In genomic region chr19:4830768-4831265, GRCh38 we compare ENCODE assay signal across 9 cellular contexts. TPM values are rescaled to one million over a fixed set of nuclear protein-coding genes. Genes with fewer than 3 reads are reported as not detected.
DNase-seq lines count a peak whose midpoint lies in the region; ATAC-seq and TF ChIP-seq lines count a peak whose summit lies in the region.
"Had no signal": no experiment of that assay in that cellular context is flagged by ENCODE, and none has a peak within 500 bp of the region (broad histone marks: within the 10 kb centered on the region; RNA-seq: fewer than 3 reads in every experiment).

No MANE protein-coding gene starts in this region.

- peak overlapping the region; percentile 97 for H3K4me3 Mint-ChIP-seq in T-helper 1 cell treated with Interleukin-12 subunit alpha and Interleukin-12 subunit beta and Interleukin-4 antibody, amounts not matched to agents 30 μg/mL and 1 μg/mL, for 36 hours

- no peak for TF ChIP-seq CTCF in thoracic aorta (IDR thresholded peaks at IDR 0.05)

- H3K4me1 Mint-ChIP-seq in T-helper 1 cell treated with Interleukin-12 subunit alpha and Interleukin-12 subunit beta and Interleukin-4 antibody, amounts not matched to agents 30 μg/mL and 1 μg/mL, for 36 hours (ENCODE audit: low read depth): peaks cover 19% of the 10 kb centered on the region

- peak overlapping the region; percentile 76 for H3K27ac ChIP-seq in angular gyrus (ENCODE audit: low read depth, low read length)
- peak overlapping the region; percentile 91 to 94 for H3K27ac ChIP-seq in thoracic aorta

- H3K9me3 Mint-ChIP-seq in T-helper 1 cell treated with Interleukin-12 subunit alpha and Interleukin-12 subunit beta and Interleukin-4 antibody, amounts not matched to agents 30 μg/mL and 1 μg/mL, for 36 hours: no peaks in the 10 kb centered on the region

- intact Hi-C loops in left colon (cut with DNase I, micrococcal nuclease): no loop called here

- peak overlapping the region; percentile 93 for H3K4me3 ChIP-seq in thoracic aorta

- no peaks in the 10 kb centered on the region for H3K27me3 ChIP-seq in thoracic aorta (replicated peaks; ENCODE audit: insufficient read depth)

- peaks cover 16 to 18% of the 10 kb centered on the region in 2 donors for H3K4me1 ChIP-seq in thoracic aorta (ENCODE audit: control insufficient read depth in 1 of 2, low read depth in 2 of 2)

- peak; percentile 27 for ATAC-seq in left colon
- ATAC-seq in thoracic aorta (ENCODE audit: insufficient number of reproducible peaks, low FRiP score, low read depth): no peak
- ATAC-seq in GM18517 (IDR thresholded peaks at IDR 0.05; ENCODE audit: unreplicated experiment): no peak
- no peak for ATAC-seq in HG02870 (IDR thresholded peaks at IDR 0.05; ENCODE audit: unreplicated experiment)

- H3K27ac Mint-ChIP-seq in T-helper 1 cell treated with Interleukin-12 subunit alpha and Interleukin-12 subunit beta and Interleukin-4 antibody, amounts not matched to agents 30 μg/mL and 1 μg/mL, for 36 hours: peak overlapping the region; percentile 96

- DNase-seq in T-helper 1 cell (no peak), left colon (no peak), thoracic aorta (ENCODE audit: low spot score) (no peak), DMS79 treated with DMSO at 0.1 percent for 48 hours (lab: John Stamatoyannopoulos, UW) (no peak)
- DNase-seq: 8988T had no signal

- H3K9me3 ChIP-seq in thoracic aorta: no peaks in the 10 kb centered on the region

- no peaks in the 10 kb centered on the region for H3K27me3 Mint-ChIP-seq in T-helper 1 cell treated with Interleukin-12 subunit alpha and Interleukin-12 subunit beta and Interleukin-4 antibody, amounts not matched to agents 30 μg/mL and 1 μg/mL, for 36 hours (ENCODE audit: low read depth)

- H3K36me3 Mint-ChIP-seq in T-helper 1 cell treated with Interleukin-12 subunit alpha and Interleukin-12 subunit beta and Interleukin-4 antibody, amounts not matched to agents 30 μg/mL and 1 μg/mL, for 36 hours (ENCODE audit: low read depth): peaks cover 4% of the 10 kb centered on the region

- H3K36me3 ChIP-seq in thoracic aorta: no peaks in the 10 kb centered on the region

RNA-seq across cellular contexts. Expression of gene TICAM1, which starts 0.7 kb away (rescaled TPM):
- total RNA-seq in left colon: 10 to 100 TPM; 22.4 to 40.5 TPM
- total RNA-seq in thoracic aorta: 10 to 100 TPM; 10.0 to 14.0 TPM

RNA-seq across cellular contexts. Expression of gene PLIN3, which starts 36.6 kb away (rescaled TPM):
- total RNA-seq in left colon (100 to 1,000 TPM; 121 to 152 TPM), thoracic aorta (10 to 100 TPM; 41.7 to 51.6 TPM)

RNA-seq across cellular contexts. Expression of gene FEM1A, which starts 39.3 kb away (rescaled TPM):
- total RNA-seq in left colon (10 to 100 TPM; 10.9 to 11.2 TPM), thoracic aorta (10 to 100 TPM; 15.7 to 17.1 TPM)
